In the genomic region with DNA sequence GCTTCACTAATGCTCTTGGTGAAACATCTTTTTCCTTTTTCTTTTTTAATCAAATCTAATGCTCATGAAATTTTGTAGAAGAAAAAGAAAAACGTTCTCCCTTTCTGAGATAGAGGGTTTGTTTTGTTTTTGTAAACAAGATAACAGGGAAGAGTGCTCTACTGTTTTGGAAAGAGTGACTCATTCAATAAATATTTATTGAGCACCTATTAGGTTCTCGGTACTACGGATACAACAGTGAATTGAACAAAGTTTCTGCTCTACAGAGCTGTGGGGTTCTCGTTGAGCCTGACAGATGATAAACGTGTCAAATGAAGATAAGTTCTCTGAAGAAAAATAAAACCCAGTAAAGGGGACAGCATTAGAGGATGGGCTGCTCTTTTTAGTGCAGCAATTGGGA, we compare ENCODE assay signal across 1 cellular context.
A peak's percentile ranks its signal among the peaks of the same experiment; 100 is the strongest.
TF ChIP-seq lines count a peak whose summit lies in the region.

No MANE protein-coding gene starts in this region.

TF ChIP-seq in liver, 16 proteins besides CTCF, POLR2A, EP300 and RAD21 (continued from another document):
- TF ChIP-seq, protein P1, sequence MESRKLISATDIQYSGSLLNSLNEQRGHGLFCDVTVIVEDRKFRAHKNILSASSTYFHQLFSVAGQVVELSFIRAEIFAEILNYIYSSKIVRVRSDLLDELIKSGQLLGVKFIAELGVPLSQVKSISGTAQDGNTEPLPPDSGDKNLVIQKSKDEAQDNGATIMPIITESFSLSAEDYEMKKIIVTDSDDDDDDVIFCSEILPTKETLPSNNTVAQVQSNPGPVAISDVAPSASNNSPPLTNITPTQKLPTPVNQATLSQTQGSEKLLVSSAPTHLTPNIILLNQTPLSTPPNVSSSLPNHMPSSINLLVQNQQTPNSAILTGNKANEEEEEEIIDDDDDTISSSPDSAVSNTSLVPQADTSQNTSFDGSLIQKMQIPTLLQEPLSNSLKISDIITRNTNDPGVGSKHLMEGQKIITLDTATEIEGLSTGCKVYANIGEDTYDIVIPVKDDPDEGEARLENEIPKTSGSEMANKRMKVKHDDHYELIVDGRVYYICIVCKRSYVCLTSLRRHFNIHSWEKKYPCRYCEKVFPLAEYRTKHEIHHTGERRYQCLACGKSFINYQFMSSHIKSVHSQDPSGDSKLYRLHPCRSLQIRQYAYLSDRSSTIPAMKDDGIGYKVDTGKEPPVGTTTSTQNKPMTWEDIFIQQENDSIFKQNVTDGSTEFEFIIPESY (IDR thresholded peaks at IDR 0.05): peak; percentile 38
- no peak for TF ChIP-seq HNF4G (IDR thresholded peaks at IDR 0.05)
- TF ChIP-seq REST (IDR thresholded peaks at IDR 0.05): peak; percentile 49
- TF ChIP-seq HNF4A (conservative IDR thresholded peaks at IDR 0.05): peak; percentile 16 to 57
- peak; percentile 91 for TF ChIP-seq ATF3 (IDR thresholded peaks at IDR 0.05)
- no peak for TF ChIP-seq SP1 (IDR thresholded peaks at IDR 0.05)
- TF ChIP-seq JUND (IDR thresholded peaks at IDR 0.05): peak; percentile 99 to 100
